8 cellular contexts compared by ENCODE assay signal in the genomic region with DNA sequence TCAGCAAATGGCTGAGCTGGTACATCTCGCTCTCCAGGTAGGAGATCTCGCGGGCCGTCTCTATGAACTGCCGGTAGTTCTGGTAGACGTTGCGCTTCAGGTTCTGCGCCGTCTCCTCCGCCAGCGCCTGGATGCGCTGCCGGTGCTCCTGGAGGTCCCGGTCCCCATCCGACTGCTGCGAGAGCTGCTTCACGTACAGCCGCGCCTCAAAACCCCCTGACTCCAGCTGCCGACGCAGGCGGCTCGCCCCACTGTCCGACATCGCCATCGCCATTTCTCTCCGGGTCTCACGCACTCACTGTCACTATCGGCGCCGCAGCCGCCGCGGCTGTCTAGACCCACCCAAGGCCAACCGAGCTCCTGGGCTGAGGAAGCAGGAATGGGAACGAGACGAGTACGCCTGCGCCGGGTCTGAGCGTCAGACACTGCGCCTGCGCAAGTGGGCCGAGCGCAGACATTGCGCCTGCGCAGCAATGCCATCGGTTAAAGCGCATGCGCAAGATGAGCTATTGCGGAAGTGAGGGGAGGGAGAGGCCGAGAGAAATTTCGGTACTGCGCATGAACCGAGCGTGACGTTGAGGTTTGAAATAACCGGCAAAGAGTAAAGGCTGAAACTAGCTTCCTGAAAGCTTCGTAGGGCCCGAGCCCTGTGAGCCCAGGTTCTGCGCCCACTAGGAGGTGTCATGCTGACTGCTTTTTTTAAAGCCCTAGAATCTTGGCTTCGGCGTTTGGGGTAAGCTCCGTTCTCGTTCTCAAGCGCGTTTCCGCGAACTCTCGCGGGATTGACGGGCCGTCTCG. TPM values are rescaled to one million over a fixed set of nuclear protein-coding genes. Genes with fewer than 3 reads are reported as not detected.
DNase-seq lines count a peak whose midpoint lies in the region; ATAC-seq, FAIRE-seq and TF ChIP-seq lines count a peak whose summit lies in the region.

A gene with protein sequence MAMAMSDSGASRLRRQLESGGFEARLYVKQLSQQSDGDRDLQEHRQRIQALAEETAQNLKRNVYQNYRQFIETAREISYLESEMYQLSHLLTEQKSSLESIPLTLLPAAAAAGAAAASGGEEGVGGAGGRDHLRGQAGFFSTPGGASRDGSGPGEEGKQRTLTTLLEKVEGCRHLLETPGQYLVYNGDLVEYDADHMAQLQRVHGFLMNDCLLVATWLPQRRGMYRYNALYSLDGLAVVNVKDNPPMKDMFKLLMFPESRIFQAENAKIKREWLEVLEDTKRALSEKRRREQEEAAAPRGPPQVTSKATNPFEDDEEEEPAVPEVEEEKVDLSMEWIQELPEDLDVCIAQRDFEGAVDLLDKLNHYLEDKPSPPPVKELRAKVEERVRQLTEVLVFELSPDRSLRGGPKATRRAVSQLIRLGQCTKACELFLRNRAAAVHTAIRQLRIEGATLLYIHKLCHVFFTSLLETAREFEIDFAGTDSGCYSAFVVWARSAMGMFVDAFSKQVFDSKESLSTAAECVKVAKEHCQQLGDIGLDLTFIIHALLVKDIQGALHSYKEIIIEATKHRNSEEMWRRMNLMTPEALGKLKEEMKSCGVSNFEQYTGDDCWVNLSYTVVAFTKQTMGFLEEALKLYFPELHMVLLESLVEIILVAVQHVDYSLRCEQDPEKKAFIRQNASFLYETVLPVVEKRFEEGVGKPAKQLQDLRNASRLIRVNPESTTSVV (minus strand): TSS at position 381 of the 798 bp plus-strand sequence. CDS start 107 bp downstream, at position 274.

- peak within 1 kb of the TSS; percentile 81 for H2AFZ ChIP-seq in HepG2 (ENCODE audit: low read length)

- peaks cover 42% of the 10 kb centered on the region for H3K4me1 ChIP-seq in HepG2 (ENCODE audit: insufficient read depth, low read length)

- H3K4me3 ChIP-seq in HepG2 (replicated peaks in 1 of 3; ENCODE audit: insufficient read depth in 1 of 3, low read depth in 2 of 3, low read length in 3 of 3), result peak within 1 kb of the TSS; percentile 88 to 93 (median 91)

- FAIRE-seq in HepG2 (lab: Jason Lieb, UNC), result peak; percentile 90

- H3K9me3 ChIP-seq in HepG2 (ENCODE audit: low read length), result no peaks in the 10 kb centered on the region

- peak; percentile 45 for TF ChIP-seq CTCF in HepG2 (CRISPR knock-in tag; IDR thresholded peaks at IDR 0.05)

- in situ Hi-C loops in HepG2 (cut with HindIII; ENCODE audit: extremely low pct_ligation_motif_present, low pct_unique_long_range_greater_than_20kb), result no loop called here

- peak; percentile 75 for ATAC-seq in GM19395 (IDR thresholded peaks at IDR 0.05; ENCODE audit: unreplicated experiment)
- peak; percentile 65 for ATAC-seq in HG03565 (IDR thresholded peaks at IDR 0.05; ENCODE audit: unreplicated experiment)
- ATAC-seq in HepG2, result peak; percentile 90

- H3K27ac ChIP-seq in HepG2 (ENCODE audit: extremely low read length, insufficient read depth, low read length), result peak within 1 kb of the TSS; percentile 89

- peak within 1 kb of the TSS; percentile 97 for H3K4me2 ChIP-seq in HepG2 (ENCODE audit: low read depth, low read length)

- peak within 1 kb of the TSS; percentile 87 for H3K9ac ChIP-seq in HepG2 (ENCODE audit: insufficient read depth, low read depth, low read length)

- no TSS peak for BruUV-seq in HepG2 (replicated peaks; lab: Mats Ljungman, UMichigan)

- POLR2A ChIA-PET in HepG2 (lab: Yijun Ruan, JAX), result interaction anchor here (0.7 to 2.6 kb wide), 13 partner anchors 17 to 469 kb away, joined by 3 to 13 read pairs (median 3); a partner anchor contains a TSS

- peak; percentile 100 for DNase-seq in CD1c-positive myeloid dendritic cell (ENCODE audit: extremely low spot score)
- peak; percentile 98 for DNase-seq in NCI-H774 (lab: John Stamatoyannopoulos, UW)
- peak; percentile 94 to 95 for DNase-seq in activated CD4-positive, alpha-beta T cell treated with anti-CD3 and anti-CD28 coated beads, Interleukin-2, amount 50 U/mL, for 4 hours
- peak; percentile 96 to 98 for DNase-seq in dermis microvascular lymphatic vessel endothelial cell (ENCODE audit: low read depth in 2 of 2)
- peak; percentile 96 for DNase-seq in HepG2 (ENCODE audit: low spot score)
- DNase-seq in stimulated activated CD4-positive, alpha-beta T cell treated with anti-CD3 and anti-CD28 coated beads, Interleukin-4, amount 100 ng/mL, for 1 hour, result peak; percentile 95

- no peaks in the 10 kb centered on the region for H3K36me3 ChIP-seq in HepG2 (replicated peaks in 1 of 2; ENCODE audit: control insufficient read depth in 1 of 2, insufficient read depth in 2 of 2, low read length in 2 of 2)

- under 1% methylated on average over 31 of the region's 74 CpGs for WGBS in HepG2 (ENCODE audit: low lambda C conversion rate)

- peak; percentile 65 to 76 for TF ChIP-seq POLR2A in HepG2 (IDR thresholded peaks at IDR 0.05; ENCODE audit: insufficient read depth in 1 of 2, low read depth in 2 of 2, low read length in 2 of 2)

- H3K27me3 ChIP-seq in HepG2 (ENCODE audit: control insufficient read depth in 1 of 2, insufficient read depth in 2 of 2, low read length in 2 of 2), result no peaks in the 10 kb centered on the region; a peak in 1 of 5 replicates

- peaks cover 10% of the 10 kb centered on the region; the same call in 1 of the 2 replicates for H4K20me1 ChIP-seq in HepG2 (ENCODE audit: insufficient read depth, low read length)

- intact Hi-C loops in HepG2 (cut with micrococcal nuclease; ENCODE audit: unreplicated experiment), result loop anchor here (5.0 kb wide), 1 partner anchor 95 kb away; a partner anchor contains a TSS

- TF ChIP-seq RAD21 in HepG2 (CRISPR knock-in tag; IDR thresholded peaks at IDR 0.05), result no peak; the same call in 1 of the 2 replicates

- 0 out of 4 replicates have a peak, but pooled peaks of 1 of the 2 experiments have one; percentile 20 for TF ChIP-seq EP300 in HepG2 (IDR thresholded peaks at IDR 0.05; ENCODE audit: low read depth in 2 of 2, low read length in 2 of 2)
- 0 out of 2 replicates have a peak, but pooled peaks have one; percentile 33 for TF ChIP-seq EP300 in HepG2 (CRISPR knock-in tag; IDR thresholded peaks at IDR 0.05; ENCODE audit: borderline replicate concordance)

- H3K79me2 ChIP-seq in HepG2 (ENCODE audit: insufficient read depth, low read length), result peaks cover 77% of the 10 kb centered on the region

- CTCF ChIA-PET in HepG2 (lab: Yijun Ruan, JAX; ENCODE audit: low intra/inter-chr PET ratio, low total read pairs), result no interaction called here

TF ChIP-seq in HepG2, 621 proteins besides CTCF, POLR2A, EP300 and RAD21 (continues in another document):
- TF ChIP-seq RBFOX2 (IDR thresholded peaks at IDR 0.05; ENCODE audit: low read depth, low read length), result peak; percentile 87
- TF ChIP-seq NFYB (CRISPR knock-in tag; IDR thresholded peaks at IDR 0.05), result 0 out of 2 replicates have a peak, but pooled peaks have one; percentile 18
- peak; percentile 10; the same call in 1 of the 2 replicates for TF ChIP-seq STAG1 (CRISPR knock-in tag; IDR thresholded peaks at IDR 0.05)
- no peak for TF ChIP-seq ZNF607 (CRISPR knock-in tag; IDR thresholded peaks at IDR 0.05; ENCODE audit: borderline replicate concordance)
- TF ChIP-seq SKI (IDR thresholded peaks at IDR 0.05; ENCODE audit: partially characterized antibody), result peak; percentile 83
- TF ChIP-seq ZBTB42 (CRISPR knock-in tag; IDR thresholded peaks at IDR 0.05), result peak; percentile 55
- 0 out of 2 replicates have a peak, but pooled peaks have one; percentile 12 for TF ChIP-seq MEIS2 (CRISPR knock-in tag; IDR thresholded peaks at IDR 0.05)
- TF ChIP-seq ZNF543 (CRISPR knock-in tag; IDR thresholded peaks at IDR 0.05), result peak; percentile 44; the same call in 1 of the 2 replicates
- TF ChIP-seq ZNF451 (CRISPR knock-in tag; IDR thresholded peaks at IDR 0.05), result peak; percentile 66; the same call in 1 of the 2 replicates
- TF ChIP-seq, protein P1, sequence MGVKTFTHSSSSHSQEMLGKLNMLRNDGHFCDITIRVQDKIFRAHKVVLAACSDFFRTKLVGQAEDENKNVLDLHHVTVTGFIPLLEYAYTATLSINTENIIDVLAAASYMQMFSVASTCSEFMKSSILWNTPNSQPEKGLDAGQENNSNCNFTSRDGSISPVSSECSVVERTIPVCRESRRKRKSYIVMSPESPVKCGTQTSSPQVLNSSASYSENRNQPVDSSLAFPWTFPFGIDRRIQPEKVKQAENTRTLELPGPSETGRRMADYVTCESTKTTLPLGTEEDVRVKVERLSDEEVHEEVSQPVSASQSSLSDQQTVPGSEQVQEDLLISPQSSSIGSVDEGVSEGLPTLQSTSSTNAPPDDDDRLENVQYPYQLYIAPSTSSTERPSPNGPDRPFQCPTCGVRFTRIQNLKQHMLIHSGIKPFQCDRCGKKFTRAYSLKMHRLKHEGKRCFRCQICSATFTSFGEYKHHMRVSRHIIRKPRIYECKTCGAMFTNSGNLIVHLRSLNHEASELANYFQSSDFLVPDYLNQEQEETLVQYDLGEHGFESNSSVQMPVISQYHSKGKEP (CRISPR knock-in tag; IDR thresholded peaks at IDR 0.05), result no peak
- TF ChIP-seq NFRKB (IDR thresholded peaks at IDR 0.05), result peak; percentile 58; the same call in 1 of the 2 replicates
- no peak; the same call in 1 of the 2 replicates for TF ChIP-seq GFI1 (CRISPR knock-in tag; IDR thresholded peaks at IDR 0.05; ENCODE audit: borderline replicate concordance)

RNA-seq across cellular contexts. Expression of the gene that starts here (rescaled TPM):
- 16.4 and 21.9 TPM in 2 replicates for total RNA-seq in dermis microvascular lymphatic vessel endothelial cell
- 7.9 and 12.0 TPM in 2 replicates for total RNA-seq in HepG2 (2016; rRNA removed; fragmentation: Illumina TruSeq; extraction: Trizol)
- 0.40 and 0.71 TPM in 2 replicates for total RNA-seq in HepG2 (2016; cell fraction: cytosol; rRNA removed; fragmentation: Illumina TruSeq; extraction: Trizol; ENCODE audit: low read depth)
- 7.4 and 10.9 TPM in 2 replicates for total RNA-seq in HepG2 (2016; cell fraction: insoluble cytoplasmic fraction; rRNA removed; fragmentation: Illumina TruSeq; extraction: Trizol)
- total RNA-seq in HepG2 (2016; cell fraction: membrane; rRNA removed; fragmentation: Illumina TruSeq; extraction: Trizol), result 2.4 and 3.3 TPM in 2 replicates
- 6.8 and 7.1 TPM in 2 replicates for total RNA-seq in HepG2 (2016; cell fraction: nucleus; rRNA removed; fragmentation: Illumina TruSeq; extraction: Trizol)
- polyA plus RNA-seq in HepG2 (2011; rRNA removed), result 2.1 and 2.4 TPM in 2 replicates
- polyA plus RNA-seq in HepG2 (2011; cell fraction: cytosol; rRNA removed), result 1.1 and 1.6 TPM in 2 replicates
- polyA plus RNA-seq in HepG2 (2011; cell fraction: nucleus; rRNA removed), result 2.8 and 3.3 TPM in 2 replicates
- 3.4 TPM in 2 replicates for polyA plus RNA-seq in HepG2 (2012)
- 0.14 and 0.19 TPM in 2 replicates for polyA plus RNA-seq in HepG2 (2016; cell fraction: cytosol; fragmentation: Illumina TruSeq; extraction: Trizol; ENCODE audit: low read depth)
- 6.1 and 6.9 TPM in 2 replicates for polyA plus RNA-seq in HepG2 (2016; cell fraction: insoluble cytoplasmic fraction; fragmentation: Illumina TruSeq; extraction: Trizol; ENCODE audit: low read depth)
- polyA plus RNA-seq in HepG2 (2016; cell fraction: membrane; fragmentation: Illumina TruSeq; extraction: Trizol; ENCODE audit: low read depth), result 0.82 and 0.91 TPM in 2 replicates
- 7.0 and 7.6 TPM in 2 replicates for polyA plus RNA-seq in HepG2 (2016; cell fraction: nucleus; fragmentation: Illumina TruSeq; extraction: Trizol; ENCODE audit: insufficient read depth, low read depth)
- 6.2 and 13.6 TPM in 2 replicates for polyA minus RNA-seq in HepG2 (2011; rRNA and poly(A)+ RNA removed; ENCODE audit: low replicate concordance)
- polyA minus RNA-seq in HepG2 (2011; cell fraction: cytosol; rRNA and poly(A)+ RNA removed), result 5.3 and 6.2 TPM in 2 replicates
- polyA minus RNA-seq in HepG2 (2011; cell fraction: nucleus; rRNA and poly(A)+ RNA removed), result 6.1 and 6.2 TPM in 2 replicates

Comparison
In these comparisons a context has a peak if more than half of its experiments do, and no peak if none do; other contexts are left out.
1. Peak in every context shown above with its lines: DNase-seq, ATAC-seq, H3K4me3 ChIP-seq and H3K27ac ChIP-seq.